In the genomic region with DNA sequence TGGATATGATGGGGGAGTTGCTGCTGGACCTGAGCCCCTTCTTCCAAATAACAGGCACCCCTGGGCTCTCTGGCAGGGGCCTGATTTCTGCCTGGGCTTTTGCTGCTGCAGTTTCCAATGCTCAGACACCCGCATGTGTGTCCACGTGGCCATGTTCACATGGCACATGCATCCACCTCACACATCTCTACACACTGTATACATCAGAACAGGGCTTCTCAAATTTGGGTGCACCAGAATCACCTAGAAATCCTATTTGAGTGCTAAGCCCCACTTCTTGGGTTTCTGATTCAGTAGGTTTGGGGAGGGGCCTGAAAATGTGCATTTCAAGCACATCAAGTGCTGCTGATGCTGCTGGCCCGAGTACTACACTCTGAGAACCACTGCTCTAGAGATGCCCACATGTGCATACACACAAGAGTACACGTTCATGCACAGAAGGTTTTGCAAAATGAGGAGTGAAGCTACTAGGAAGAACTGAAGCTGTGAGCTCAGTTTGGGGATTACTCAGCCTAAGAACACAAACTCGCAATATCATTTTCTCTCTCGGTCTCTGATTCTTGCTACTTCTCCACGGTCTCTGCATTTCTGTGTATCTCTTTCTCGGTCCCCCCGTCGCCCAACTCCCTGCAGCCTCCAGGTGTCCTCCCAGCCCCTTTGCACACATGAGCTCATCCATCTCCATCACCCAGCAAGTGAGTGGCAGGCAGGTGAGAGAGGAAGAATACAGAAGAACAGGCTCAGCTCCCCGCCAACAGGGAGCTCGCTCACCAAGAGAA, we compare ENCODE assay signal across 1 cellular context.
TF ChIP-seq lines count a peak whose summit lies in the region.

No MANE protein-coding gene starts in this region.

TF ChIP-seq in H1, 55 proteins besides CTCF, POLR2A, EP300 and RAD21:
- TF ChIP-seq BRCA1 (IDR thresholded peaks at IDR 0.05; ENCODE audit: low read depth, low read length) = no peak
